In genomic region chr4:163217505-163217904, GRCh38 we compare ENCODE assay signal across 33 cellular contexts.
"Had no signal": no experiment of that assay in that cellular context is flagged by ENCODE, and none has a peak within 500 bp of the region (broad histone marks: within the 10 kb centered on the region; RNA-seq: fewer than 3 reads in every experiment).

No MANE protein-coding gene starts in this region.

- H3K36me3 ChIP-seq: ascending aorta, cardiac muscle cell, colonic mucosa, MG63, Peyer's patch, SJCRH30 had no signal

- H3K4me2 ChIP-seq: SK-N-SH had no signal

- DNase-seq: activated CD4-positive, alpha-beta T cell treated with anti-CD3 and anti-CD28 coated beads for 36 hours; activated CD4-positive, alpha-beta T cell treated with anti-CD3 and anti-CD28 coated beads, Interleukin-2, amount 10 ng/mL, durations not matched to agents 7 days and 5 days; activated CD4-positive, alpha-beta T cell treated with anti-CD3 and anti-CD28 coated beads, Interleukin-2, amount 50 U/mL, for 48 hours; activated CD8-positive, alpha-beta T cell treated with anti-CD3 and anti-CD28 coated beads, Interleukin-2, amount 10 ng/mL, durations not matched to agents 7 days and 5 days; activated gamma-delta T cell; activated naive CD4-positive, alpha-beta T cell treated with Interleukin-2 at 50 U/mL for 16 hours; activated naive CD8-positive, alpha-beta T cell treated with anti-CD3 and anti-CD28 coated beads, Interleukin-2, amount 10 ng/mL, durations not matched to agents 7 days and 5 days; activated T-cell treated with anti-CD3 and anti-CD28 coated beads, Interleukin-2, amount 50 U/mL, for 24 hours; amygdala; colonic mucosa; Kasumi-1; KG1; MG63; NCI-H1048; NCI-H1105 treated with DMSO at 0.1 percent for 48 hours; NCI-H1436; NCI-H1694; NCI-H2029; NCI-H2107; NCI-H2171; NCI-H446; NCI-H510A treated with DMSO at 0.1 percent for 48 hours; NCI-H69; NCI-H82; PC-3; Peyer's patch; RPMI8226; SJCRH30; SK-N-SH had no signal

- H3K9me3 ChIP-seq: ascending aorta, colonic mucosa, MG63, Peyer's patch, SJCRH30, SK-N-SH had no signal

- H3K9ac ChIP-seq: SK-N-SH had no signal

- ATAC-seq: activated CD4-positive, alpha-beta T cell treated with anti-CD3 and anti-CD28 coated beads for 36 hours; activated CD4-positive, CD25-positive, alpha-beta regulatory T cell treated with anti-CD3 and anti-CD28 coated beads, Interleukin-2, amount 50 U/mL, for 24 hours; activated CD8-positive, alpha-beta T cell treated with anti-CD3 and anti-CD28 coated beads, Interleukin-2, amount 10 ng/mL, durations not matched to agents 7 days and 5 days; PC-3; WTC11 had no signal

- H3K4me1 ChIP-seq: ascending aorta, colonic mucosa, Peyer's patch, SJCRH30 had no signal

- H3K27me3 ChIP-seq: ascending aorta, cardiac muscle cell, colonic mucosa, Peyer's patch, SJCRH30 had no signal

- H3K4me3 ChIP-seq: ascending aorta, cardiac muscle cell, colonic mucosa, MG63, Peyer's patch, SJCRH30 had no signal

- H3K27ac ChIP-seq: ascending aorta, cardiac muscle cell, colonic mucosa, Peyer's patch, SJCRH30 had no signal
